Comparison of ENCODE assay signal across 9 cellular contexts in genomic region chr11:82978422-82979099, GRCh38.
DNase-seq lines count a peak whose midpoint lies in the region; ATAC-seq and TF ChIP-seq lines count a peak whose summit lies in the region.
"Had no signal": no experiment of that assay in that cellular context is flagged by ENCODE, and none has a peak within 500 bp of the region (broad histone marks: within the 10 kb centered on the region; RNA-seq: fewer than 3 reads in every experiment).

No MANE protein-coding gene starts in this region.

- no peaks in the 10 kb centered on the region for H3K27me3 Mint-ChIP-seq in activated T-cell treated with anti-CD3 and anti-CD28 coated beads, Interleukin-2, amount 50 U/mL, for 4 hours (ENCODE audit: low read depth)

- no peaks in the 10 kb centered on the region for H3K9me3 ChIP-seq in mammary epithelial cell (replicated peaks; ENCODE audit: insufficient read depth, low read length)

- H3K4me1 ChIP-seq in mammary epithelial cell (ENCODE audit: insufficient read depth, low read length): peaks cover 28% of the 10 kb centered on the region

- intact Hi-C loops in mammary epithelial cell (cut with micrococcal nuclease): no loop called here

- no peaks in the 10 kb centered on the region for H3K9me3 Mint-ChIP-seq in activated T-cell treated with anti-CD3 and anti-CD28 coated beads, Interleukin-2, amount 50 U/mL, for 4 hours

- peak; percentile 58 to 74 for ATAC-seq in activated T-cell treated with anti-CD3 and anti-CD28 coated beads, Interleukin-2, amount 50 U/mL, for 4 hours
- peak; percentile 72 for ATAC-seq in HG03442 (IDR thresholded peaks at IDR 0.05; ENCODE audit: unreplicated experiment)

- dilution Hi-C loops in mammary epithelial cell (cut with HindIII; ENCODE audit: low sequenced_read_pairs): no loop called here

- CTCF ChIA-PET in mammary epithelial cell (lab: Charles Lee; ENCODE audit: low non-redundant PET): no interaction called here

- DNase-seq in activated T-cell treated with anti-CD3 and anti-CD28 coated beads, Interleukin-2, amount 50 U/mL, for 4 hours: no peak
- no peak for DNase-seq in activated T-cell treated with anti-CD3 and anti-CD28 coated beads, Interleukin-2, amount 50 U/mL, for 1 hour
- peak; percentile 89 for DNase-seq in mammary epithelial cell
- peak; percentile 74 for DNase-seq in stromal cell of bone marrow (ENCODE audit: low read depth)
- DNase-seq in NCI-H82 treated with DMSO at 0.1 percent for 48 hours (lab: John Stamatoyannopoulos, UW; ENCODE audit: unreplicated experiment): no peak
- no peak for DNase-seq in SKM-1 treated with dmso at 0.1 percent for 144 hours (lab: John Stamatoyannopoulos, UW; ENCODE audit: unreplicated experiment)
- no peak for DNase-seq in inferior parietal cortex (ENCODE audit: extremely low spot score)
- DNase-seq: COR-L47 had no signal

- H3K36me3 Mint-ChIP-seq in activated T-cell treated with anti-CD3 and anti-CD28 coated beads, Interleukin-2, amount 50 U/mL, for 4 hours (ENCODE audit: insufficient read depth): peaks cover 12% of the 10 kb centered on the region

- H3K27ac ChIP-seq in mammary epithelial cell (ENCODE audit: insufficient read depth, low read depth, low read length): peak overlapping the region; percentile 83

- no peak overlapping the region for H3K4me2 ChIP-seq in mammary epithelial cell (ENCODE audit: insufficient read depth, low read depth, low read length)

- H3K36me3 ChIP-seq in mammary epithelial cell (ENCODE audit: insufficient read depth, low read length): no peaks in the 10 kb centered on the region

- peak overlapping the region; percentile 26 for H3K4me3 Mint-ChIP-seq in activated T-cell treated with anti-CD3 and anti-CD28 coated beads, Interleukin-2, amount 50 U/mL, for 4 hours

- no TSS peak for BruUV-seq in mammary epithelial cell (replicated peaks; lab: Mats Ljungman, UMichigan)

- H2AFZ ChIP-seq in mammary epithelial cell (ENCODE audit: low read depth, low read length): no peak overlapping the region

- H3K4me1 Mint-ChIP-seq in activated T-cell treated with anti-CD3 and anti-CD28 coated beads, Interleukin-2, amount 50 U/mL, for 4 hours (ENCODE audit: low read depth): peaks cover 36% of the 10 kb centered on the region

- no peak for TF ChIP-seq CTCF in mammary epithelial cell (conservative IDR thresholded peaks at IDR 0.05 in 1 of 2, IDR thresholded peaks at IDR 0.05 in 1 of 2; ENCODE audit: extremely low read depth in 1 of 2, insufficient read depth in 1 of 2, low read depth in 1 of 2, low read length in 2 of 2)

- H3K9ac ChIP-seq in mammary epithelial cell (ENCODE audit: insufficient read depth, low read length): no peak overlapping the region

- no peak overlapping the region for H3K4me3 ChIP-seq in mammary epithelial cell (replicated peaks in 1 of 3; ENCODE audit: insufficient read depth in 1 of 3, low read depth in 2 of 3, low read length in 3 of 3)

- no peaks in the 10 kb centered on the region for H4K20me1 ChIP-seq in mammary epithelial cell (ENCODE audit: insufficient read depth, low read length)

- H3K79me2 ChIP-seq in mammary epithelial cell (ENCODE audit: insufficient read depth, low read length): no peaks in the 10 kb centered on the region

- no peaks in the 10 kb centered on the region for H3K27me3 ChIP-seq in mammary epithelial cell (ENCODE audit: insufficient read depth, low read length)

- 76% methylated on average over 6 of the region's 6 CpGs for WGBS in mammary epithelial cell (ENCODE audit: low coverage, missing lambda C conversion rate)

- in situ Hi-C loops in mammary epithelial cell (cut with MboI; ENCODE audit: low sequenced_read_pairs in 2 of 2): no loop called here

Comparison
In these comparisons a context has a peak if more than half of its experiments do, and no peak if none do; other contexts are left out.
1. DNase-seq: peak in mammary epithelial cell (single experiment) and stromal cell of bone marrow (single experiment); none in activated T-cell treated with anti-CD3 and anti-CD28 coated beads, Interleukin-2, amount 50 U/mL, for 4 hours (single experiment), activated T-cell treated with anti-CD3 and anti-CD28 coated beads, Interleukin-2, amount 50 U/mL, for 1 hour (single experiment), NCI-H82 treated with DMSO at 0.1 percent for 48 hours (single experiment), SKM-1 treated with dmso at 0.1 percent for 144 hours (single experiment) and inferior parietal cortex (single experiment).